In the genomic region with DNA sequence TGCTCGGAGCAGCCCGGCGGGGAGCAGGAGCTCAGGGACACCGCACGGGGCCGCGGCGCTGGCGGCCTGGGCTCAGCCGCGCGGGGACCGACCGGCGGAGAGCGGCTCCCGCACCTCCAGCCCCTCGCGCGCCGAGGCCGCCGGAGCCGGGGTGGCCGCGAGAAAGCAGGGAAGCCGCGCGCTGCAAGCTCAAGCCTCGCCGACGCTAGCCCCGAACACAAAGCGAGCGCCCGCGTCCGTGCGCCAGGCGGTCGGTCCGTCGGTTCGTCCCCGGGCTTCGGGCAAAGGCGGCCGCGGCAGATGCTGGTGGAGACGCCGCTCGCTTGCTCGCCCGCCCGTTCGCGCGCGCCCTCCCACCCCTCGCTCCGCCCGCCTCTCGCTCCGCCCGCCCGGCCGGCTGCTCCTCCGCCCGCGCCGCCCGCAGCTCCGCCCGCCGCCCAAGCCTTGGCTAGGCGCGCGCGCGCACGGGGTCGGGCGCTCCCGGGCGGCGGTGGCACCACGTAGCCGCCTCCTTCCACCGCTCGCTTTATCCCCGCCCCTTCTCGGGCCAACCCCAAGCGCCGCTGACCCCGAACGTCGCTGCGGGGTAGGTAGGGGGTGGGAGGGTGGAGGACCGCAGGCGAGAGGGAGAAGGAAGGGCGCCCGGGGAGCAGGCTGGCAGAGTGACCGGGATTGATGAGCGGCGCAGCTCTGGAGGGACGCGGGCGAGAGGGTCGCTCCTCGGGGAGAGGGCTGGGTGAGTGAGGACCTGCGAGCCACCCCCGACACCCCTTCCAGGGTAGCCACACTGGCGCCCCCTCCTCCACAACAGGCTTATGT, we compare ENCODE assay signal across 8 cellular contexts. TPM values are rescaled to one million over a fixed set of nuclear protein-coding genes. Genes with fewer than 3 reads are reported as not detected.
DNase-seq lines count a peak whose midpoint lies in the region; ATAC-seq and TF ChIP-seq lines count a peak whose summit lies in the region.

Gene TSPAN5 (minus strand): TSS at position 325 of the 819 bp plus-strand sequence.

- in situ Hi-C loops in SK-MEL-5 (cut with HindIII; ENCODE audit: low pct_unique_long_range_greater_than_20kb, low sequenced_read_pairs), result no loop called here

- peak; percentile 83 for ATAC-seq in GM21526 (IDR thresholded peaks at IDR 0.05; ENCODE audit: low FRiP score, unreplicated experiment)
- ATAC-seq in stimulated activated naive CD8-positive, alpha-beta T cell treated with anti-CD3 and anti-CD28 coated beads, Interleukin-15, amount 100 ng/mL, for 72 hours, result peak; percentile 70

- H3K4me1 Mint-ChIP-seq in neural crest cell, result peaks cover 58% of the 10 kb centered on the region
- peaks cover 80% of the 10 kb centered on the region for H3K4me1 Mint-ChIP-seq in stimulated activated naive CD8-positive, alpha-beta T cell treated with anti-CD3 and anti-CD28 coated beads, Interleukin-15, amount 100 ng/mL, for 72 hours

- H3K9me3 Mint-ChIP-seq in neural crest cell, result no peaks in the 10 kb centered on the region
- H3K9me3 Mint-ChIP-seq in stimulated activated naive CD8-positive, alpha-beta T cell treated with anti-CD3 and anti-CD28 coated beads, Interleukin-15, amount 100 ng/mL, for 72 hours, result no peaks in the 10 kb centered on the region

- H3K27me3 Mint-ChIP-seq in neural crest cell (ENCODE audit: low read depth), result peaks cover 36% of the 10 kb centered on the region
- H3K27me3 Mint-ChIP-seq in stimulated activated naive CD8-positive, alpha-beta T cell treated with anti-CD3 and anti-CD28 coated beads, Interleukin-15, amount 100 ng/mL, for 72 hours, result no peaks in the 10 kb centered on the region

- TF ChIP-seq CTCF in foreskin fibroblast (IDR thresholded peaks at IDR 0.05; ENCODE audit: low read depth, low read length) (no peak), neural crest cell (conservative IDR thresholded peaks at IDR 0.05) (no peak)

- H3K4me3 Mint-ChIP-seq in neural crest cell, result peak within 1 kb of the TSS; percentile 94
- peak within 1 kb of the TSS; percentile 98 to 99 for H3K4me3 Mint-ChIP-seq in stimulated activated naive CD8-positive, alpha-beta T cell treated with anti-CD3 and anti-CD28 coated beads, Interleukin-15, amount 100 ng/mL, for 72 hours

- DNase-seq in DMS 273 (lab: John Stamatoyannopoulos, UW; ENCODE audit: unreplicated experiment) (peak; percentile 92), HuH-7 (ENCODE audit: low spot score) (peak; percentile 67), SK-MEL-5 (ENCODE audit: low read depth, low spot score) (peak; percentile 54), activated gamma-delta T cell treated with Interleukin-2 at 50 U/mL for 16 hours (peak; percentile 79), foreskin fibroblast (peak; percentile 89 to 96), neural crest cell (ENCODE audit: low read depth, low spot score) (peak; percentile 69)
- DNase-seq in stimulated activated naive CD8-positive, alpha-beta T cell treated with anti-CD3 and anti-CD28 coated beads, Interleukin-15, amount 100 ng/mL, for 72 hours, result peak; percentile 81 to 82

- peak within 1 kb of the TSS; percentile 7 for H3K27ac Mint-ChIP-seq in neural crest cell (ENCODE audit: unreplicated experiment)
- peak within 1 kb of the TSS; percentile 80 to 92 for H3K27ac Mint-ChIP-seq in stimulated activated naive CD8-positive, alpha-beta T cell treated with anti-CD3 and anti-CD28 coated beads, Interleukin-15, amount 100 ng/mL, for 72 hours

- no peaks in the 10 kb centered on the region for H3K36me3 Mint-ChIP-seq in neural crest cell (ENCODE audit: low read depth)

- H3K4me3 ChIP-seq in foreskin fibroblast (ENCODE audit: low read depth in 1 of 2, low read length in 2 of 2), result peak within 1 kb of the TSS; percentile 91 to 95

RNA-seq across cellular contexts. Expression of gene TSPAN5, which starts in this region (rescaled TPM):
- total RNA-seq in SK-MEL-5 (2014; rRNA removed; shearing (Covaris generic)), result 0.61 and 1.2 TPM in 2 replicates
- polyA plus RNA-seq in SK-MEL-5 (2015; cell fraction: cytosol; rRNA removed), result 1.0 and 1.1 TPM in 2 replicates
- polyA plus RNA-seq in SK-MEL-5 (2015; cell fraction: nucleus; rRNA removed), result 0.91 and 1.3 TPM in 2 replicates
- total RNA-seq in neural crest cell, result 25.0 and 26.3 TPM in 2 replicates

Comparison
In these comparisons a context has a peak if more than half of its experiments do, and no peak if none do; other contexts are left out.
1. Peak in every context shown above with its lines: DNase-seq, ATAC-seq and H3K4me3 ChIP-seq.
2. RNA of gene TSPAN5 (total RNA-seq): 25.0 to 26.3 TPM in neural crest cell; 0.61 to 1.2 TPM in SK-MEL-5; every median in the first group is over 10 times any median in the second.